ENCODE assay signal across 8 cellular contexts in genomic region chr2:64749446-64749845, GRCh38.
DNase-seq lines count a peak whose midpoint lies in the region; ATAC-seq and TF ChIP-seq lines count a peak whose summit lies in the region.

No MANE protein-coding gene starts in this region.

- ATAC-seq in right lobe of liver (no peak), HG02763 (IDR thresholded peaks at IDR 0.05; ENCODE audit: unreplicated experiment) (no peak)

- WGBS in right lobe of liver (ENCODE audit: insufficient coverage, low coverage, low lambda C conversion rate, missing lambda C conversion rate), result 24% methylated on average over 4 of the region's 4 CpGs
- 56 to 60% methylated on average over 4 of the region's 4 CpGs for WGBS in transverse colon (ENCODE audit: low coverage in 1 of 2), 2 donors

- peak overlapping the region; percentile 89 for H3K27ac Mint-ChIP-seq in activated naive CD4-positive, alpha-beta T cell treated with anti-CD3 and anti-CD28 coated beads for 36 hours

- intact Hi-C loops in activated naive CD4-positive, alpha-beta T cell treated with anti-CD3 and anti-CD28 coated beads for 36 hours (cut with micrococcal nuclease), result no loop called here
- intact Hi-C loops in right lobe of liver (cut with DNase I) (no loop called here), transverse colon (cut with DNase I; ENCODE audit: low total_unique reads) (no loop called here)

- H3K27me3 ChIP-seq in right lobe of liver, result no peaks in the 10 kb centered on the region
- H3K27me3 ChIP-seq in transverse colon, result no peaks in the 10 kb centered on the region

- TF ChIP-seq CTCF in astrocyte of the cerebellum (IDR thresholded peaks at IDR 0.05; ENCODE audit: low read depth, low read length, missing control alignments), result no peak
- no peak for TF ChIP-seq CTCF in right lobe of liver (IDR thresholded peaks at IDR 0.05)
- TF ChIP-seq CTCF in transverse colon (IDR thresholded peaks at IDR 0.05), result no peak

- TF ChIP-seq EP300 in transverse colon (IDR thresholded peaks at IDR 0.05; ENCODE audit: low read depth), result no peak

- no peak for DNase-seq in activated naive CD4-positive, alpha-beta T cell treated with anti-CD3 and anti-CD28 coated beads for 36 hours
- DNase-seq in activated naive CD4-positive, alpha-beta T cell (lab: John Stamatoyannopoulos, UW), result no peak
- no peak for DNase-seq in astrocyte of the cerebellum (ENCODE audit: low read depth)
- DNase-seq in right lobe of liver, result no peak
- DNase-seq in transverse colon, result no peak
- DNase-seq in SIG-M5 (lab: John Stamatoyannopoulos, UW), result no peak
- no peak for DNase-seq in activated CD8-positive, alpha-beta memory T cell treated with anti-CD3 and anti-CD28 coated beads for 24 hours

- no peaks in the 10 kb centered on the region for H3K9me3 ChIP-seq in right lobe of liver
- no peaks in the 10 kb centered on the region for H3K9me3 ChIP-seq in transverse colon

- H3K4me3 ChIP-seq in astrocyte of the cerebellum (ENCODE audit: low read depth, low read length) (peak overlapping the region; percentile 79), right lobe of liver (peak overlapping the region in 2 of 3 donors; percentile 61 to 71), transverse colon (peak overlapping the region; percentile 54 to 92 (median 74))

- H3K27ac ChIP-seq in right lobe of liver, result peak overlapping the region; percentile 89 to 93 (median 92)
- peak overlapping the region; percentile 92 to 98 (median 96) for H3K27ac ChIP-seq in transverse colon

- H3K9me3 Mint-ChIP-seq in activated naive CD4-positive, alpha-beta T cell treated with anti-CD3 and anti-CD28 coated beads for 36 hours, result no peaks in the 10 kb centered on the region

- CTCF ChIA-PET in activated naive CD4-positive, alpha-beta T cell treated with anti-CD3 and anti-CD28 coated beads for 36 hours (lab: Charles Lee), result interaction anchor here (1.2 to 4.8 kb wide), 4 partner anchors 10 to 104 kb away, joined by 3 to 37 read pairs (median 18); partner anchors contain the start of gene SERTAD2

- H3K36me3 ChIP-seq in right lobe of liver (no peaks in the 10 kb centered on the region), transverse colon (no peaks in the 10 kb centered on the region)

- in situ Hi-C loops in astrocyte of the cerebellum (cut with HindIII; ENCODE audit: low sequenced_read_pairs), result no loop called here
- in situ Hi-C loops in transverse colon (cut with MboI; ENCODE audit: low pct_ligation_motif_present in 1 of 4, low pct_unique_long_range_greater_than_20kb in 1 of 4, low sequenced_read_pairs in 3 of 4), result loop anchor here in 2 of 4 donors (5.0 to 10.0 kb wide), 2 partner anchors 92 to 95 kb away; partner anchors contain the start of gene SERTAD2 (in 1 of the 2)

- TF ChIP-seq POLR2A in right lobe of liver (IDR thresholded peaks at IDR 0.05) (no peak), transverse colon (IDR thresholded peaks at IDR 0.05) (no peak)

- H3K4me1 ChIP-seq in right lobe of liver, result peaks cover 0 to 25% (median 4%) of the 10 kb centered on the region in 4 donors
- H3K4me1 ChIP-seq in transverse colon, result peaks cover 12 to 29% (median 18%) of the 10 kb centered on the region in 4 donors

- H3K36me3 Mint-ChIP-seq in activated naive CD4-positive, alpha-beta T cell treated with anti-CD3 and anti-CD28 coated beads for 36 hours (ENCODE audit: low read depth), result no peaks in the 10 kb centered on the region

- peaks cover 32% of the 10 kb centered on the region for H3K4me1 Mint-ChIP-seq in activated naive CD4-positive, alpha-beta T cell treated with anti-CD3 and anti-CD28 coated beads for 36 hours (ENCODE audit: low read depth)

- peak overlapping the region; percentile 99 for H3K4me3 Mint-ChIP-seq in activated naive CD4-positive, alpha-beta T cell treated with anti-CD3 and anti-CD28 coated beads for 36 hours

- no peaks in the 10 kb centered on the region for H3K27me3 Mint-ChIP-seq in activated naive CD4-positive, alpha-beta T cell treated with anti-CD3 and anti-CD28 coated beads for 36 hours (ENCODE audit: low read depth)
